1 cellular context compared by ENCODE assay signal in genomic region chr4:8218371-8219050, GRCh38.
TF ChIP-seq lines count a peak whose summit lies in the region.

No MANE protein-coding gene starts in this region.

TF ChIP-seq in HepG2, 621 proteins besides CTCF, POLR2A, EP300 and RAD21:
- TF ChIP-seq ZSCAN29 (CRISPR knock-in tag; conservative IDR thresholded peaks at IDR 0.05) = no peak
- no peak for TF ChIP-seq ZNF577 (CRISPR knock-in tag; IDR thresholded peaks at IDR 0.05; ENCODE audit: borderline replicate concordance, low read depth)
- TF ChIP-seq ZNF543 (CRISPR knock-in tag; IDR thresholded peaks at IDR 0.05) = no peak
- TF ChIP-seq ZBTB33 (CRISPR knock-in tag; IDR thresholded peaks at IDR 0.05) = no peak
- no peak for TF ChIP-seq ZNF546 (CRISPR knock-in tag; conservative IDR thresholded peaks at IDR 0.05)
- TF ChIP-seq NCOA5 (CRISPR knock-in tag; IDR thresholded peaks at IDR 0.05) = no peak
- TF ChIP-seq PCBP2 (optimal IDR thresholded peaks at IDR 0.05; ENCODE audit: low read depth, low read length, poor library complexity, severe bottlenecking) = no peak
- TF ChIP-seq HHEX (CRISPR knock-in tag; IDR thresholded peaks at IDR 0.05) = no peak
- TF ChIP-seq ZFP90 (CRISPR knock-in tag; IDR thresholded peaks at IDR 0.05; ENCODE audit: borderline replicate concordance) = no peak
- no peak for TF ChIP-seq REST (IDR thresholded peaks at IDR 0.05; ENCODE audit: borderline replicate concordance in 1 of 2, low read depth in 1 of 2, low read length in 2 of 2)
- no peak for TF ChIP-seq SIN3A (IDR thresholded peaks at IDR 0.05; ENCODE audit: borderline replicate concordance, low read depth, low read length)
- TF ChIP-seq IRF1 (CRISPR knock-in tag; IDR thresholded peaks at IDR 0.05; ENCODE audit: low read depth) = no peak
- TF ChIP-seq HNF4G (IDR thresholded peaks at IDR 0.05; ENCODE audit: borderline replicate concordance, low read depth, low read length) = no peak
- TF ChIP-seq HNF4G (CRISPR knock-in tag; IDR thresholded peaks at IDR 0.05; ENCODE audit: borderline replicate concordance, low read depth) = no peak
- TF ChIP-seq ZSCAN21 (CRISPR knock-in tag; IDR thresholded peaks at IDR 0.05; ENCODE audit: borderline replicate concordance) = no peak
- no peak for TF ChIP-seq RFX3 (CRISPR knock-in tag; IDR thresholded peaks at IDR 0.05)
- TF ChIP-seq CENPX (CRISPR knock-in tag; IDR thresholded peaks at IDR 0.05) = no peak
- no peak for TF ChIP-seq PRDM10 (CRISPR knock-in tag; IDR thresholded peaks at IDR 0.05; ENCODE audit: low read depth)
- TF ChIP-seq ZNF850 (CRISPR knock-in tag; conservative IDR thresholded peaks at IDR 0.05) = no peak
- no peak for TF ChIP-seq ISX (CRISPR knock-in tag; conservative IDR thresholded peaks at IDR 0.05)
- TF ChIP-seq TP53 (CRISPR knock-in tag; conservative IDR thresholded peaks at IDR 0.05) = no peak
TF ChIP-seq in HepG2: peak in this region for 0.
